Comparison of ENCODE assay signal across 19 cellular contexts in the genomic region with DNA sequence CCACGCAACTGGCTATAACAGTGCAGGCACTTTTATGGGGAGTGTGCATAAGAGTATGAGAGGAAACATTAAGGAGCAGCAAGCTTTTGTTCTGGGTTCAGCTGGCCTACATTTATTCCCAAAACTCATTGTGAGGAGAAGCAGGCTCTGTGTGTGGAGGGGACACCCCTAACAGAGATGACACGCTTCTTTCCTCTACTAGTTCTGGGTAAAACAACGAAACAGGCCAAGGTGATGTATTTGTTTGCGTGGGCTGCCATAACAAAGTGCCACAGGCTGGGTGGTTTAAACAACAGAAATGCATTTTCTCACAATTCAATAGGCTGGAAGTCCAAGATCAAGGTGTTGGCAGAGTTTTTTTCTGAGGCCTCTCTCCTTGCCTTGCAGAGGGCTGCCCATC.
A peak's percentile ranks its signal among the peaks of the same experiment; 100 is the strongest.
DNase-seq lines count a peak whose midpoint lies in the region; ATAC-seq and TF ChIP-seq lines count a peak whose summit lies in the region.
"Had no signal": no experiment of that assay in that cellular context is flagged by ENCODE, and none has a peak within 500 bp of the region (broad histone marks: within the 10 kb centered on the region; RNA-seq: fewer than 3 reads in every experiment).

No MANE protein-coding gene starts in this region.

- H3K56ac ChIP-seq in mesendoderm (ENCODE audit: low read length) = peak overlapping the region; percentile 49

- H3K23ac ChIP-seq in mesendoderm (ENCODE audit: low read length) = no peak overlapping the region

- H3K27me3 ChIP-seq in mesendoderm (ENCODE audit: insufficient read depth, low read length, poor library complexity) (no peaks in the 10 kb centered on the region), SK-N-SH (ENCODE audit: insufficient read depth) (no peaks in the 10 kb centered on the region)
- H3K27me3 ChIP-seq: BE2C had no signal

- H3K4ac ChIP-seq in mesendoderm (ENCODE audit: low read depth, low read length) = no peak overlapping the region

- no peaks in the 10 kb centered on the region for H3K79me2 ChIP-seq in mesendoderm (ENCODE audit: control insufficient read depth, insufficient read depth, low read length)
- no peaks in the 10 kb centered on the region for H3K79me2 ChIP-seq in SK-N-SH (ENCODE audit: insufficient read depth)

- H2BK5ac ChIP-seq in mesendoderm (ENCODE audit: low read length) = no peak overlapping the region

- peak; percentile 57 for ATAC-seq in activated naive CD8-positive, alpha-beta T cell treated with anti-CD3 and anti-CD28 coated beads, Interleukin-2, amount 50 U/mL, for 24 hours
- ATAC-seq: GM12878, HepG2 had no signal

- no peaks in the 10 kb centered on the region for H3F3A ChIP-seq in SK-N-SH (replicated peaks; ENCODE audit: insufficient read depth)

- no CpG with 5 or more reads among the region's 4 CpGs for WGBS in mesendoderm (ENCODE audit: extremely low coverage, insufficient coverage, low lambda C conversion rate)
- 18% methylated on average over 4 of the region's 4 CpGs for WGBS in SK-N-SH (ENCODE audit: low lambda C conversion rate)

- no peaks in the 10 kb centered on the region for H3K4me1 ChIP-seq in mesendoderm (ENCODE audit: control insufficient read depth, low read depth, low read length)
- H3K4me1 ChIP-seq in SK-N-SH (ENCODE audit: control insufficient read depth in 1 of 2, insufficient read depth in 2 of 2, low read depth in 1 of 2, low read length in 1 of 2) = no peaks in the 10 kb centered on the region; a peak in 1 of 4 replicates
- H3K4me1 ChIP-seq: BE2C had no signal

- no peak overlapping the region for H3K27ac Mint-ChIP-seq in activated CD4-positive, alpha-beta memory T cell treated with anti-CD3 and anti-CD28 coated beads for 36 hours
- no peak overlapping the region for H3K27ac Mint-ChIP-seq in activated CD4-positive, alpha-beta memory T cell treated with anti-CD3 and anti-CD28 coated beads, Interleukin-2, amount 10 ng/mL, durations not matched to agents 7 days and 5 days
- H3K27ac Mint-ChIP-seq in activated naive CD8-positive, alpha-beta T cell treated with anti-CD3 and anti-CD28 coated beads, Interleukin-2, amount 50 U/mL, for 24 hours = no peak overlapping the region
- H3K27ac Mint-ChIP-seq in activated naive CD8-positive, alpha-beta T cell treated with anti-CD3 and anti-CD28 coated beads for 36 hours = no peak overlapping the region
- H3K27ac Mint-ChIP-seq: H9 had no signal

- no peaks in the 10 kb centered on the region for H4K20me1 ChIP-seq in SK-N-SH (ENCODE audit: insufficient read depth)

- peak; percentile 19 for DNase-seq in activated CD4-positive, alpha-beta memory T cell treated with anti-CD3 and anti-CD28 coated beads for 36 hours
- no peak for DNase-seq in activated CD4-positive, alpha-beta memory T cell treated with anti-CD3 and anti-CD28 coated beads, Interleukin-2, amount 10 ng/mL, durations not matched to agents 7 days and 5 days
- DNase-seq in activated naive CD8-positive, alpha-beta T cell treated with anti-CD3 and anti-CD28 coated beads, Interleukin-2, amount 50 U/mL, for 24 hours = no peak
- no peak for DNase-seq in activated naive CD8-positive, alpha-beta T cell treated with anti-CD3 and anti-CD28 coated beads for 36 hours
- DNase-seq in mesendoderm (no peak), SK-N-SH (no peak)
- DNase-seq: ACHN; BE2C; C1 segment of cervical spinal cord; CD4-positive, CD25-positive, alpha-beta regulatory T cell; CD8-positive, alpha-beta memory T cell; COR-L47; DMS 273 treated with DMSO at 0.1 percent for 48 hours; DMS53; DND-41; EL; H9 had no signal

- H3K36me3 Mint-ChIP-seq in activated CD4-positive, alpha-beta memory T cell treated with anti-CD3 and anti-CD28 coated beads for 36 hours = peaks cover 28% of the 10 kb centered on the region
- peaks cover 3% of the 10 kb centered on the region for H3K36me3 Mint-ChIP-seq in activated CD4-positive, alpha-beta memory T cell treated with anti-CD3 and anti-CD28 coated beads, Interleukin-2, amount 10 ng/mL, durations not matched to agents 7 days and 5 days (ENCODE audit: low read depth)
- peaks cover 35% of the 10 kb centered on the region for H3K36me3 Mint-ChIP-seq in activated naive CD8-positive, alpha-beta T cell treated with anti-CD3 and anti-CD28 coated beads, Interleukin-2, amount 50 U/mL, for 24 hours (ENCODE audit: low read depth)
- H3K36me3 Mint-ChIP-seq in activated naive CD8-positive, alpha-beta T cell treated with anti-CD3 and anti-CD28 coated beads for 36 hours = peaks cover 17% of the 10 kb centered on the region
- H3K36me3 Mint-ChIP-seq: CD8-positive, alpha-beta memory T cell had no signal

- no peak overlapping the region for H4K8ac ChIP-seq in mesendoderm (ENCODE audit: low read depth, low read length)

- H3K27me3 Mint-ChIP-seq in activated CD4-positive, alpha-beta memory T cell treated with anti-CD3 and anti-CD28 coated beads for 36 hours = no peaks in the 10 kb centered on the region
- no peaks in the 10 kb centered on the region for H3K27me3 Mint-ChIP-seq in activated CD4-positive, alpha-beta memory T cell treated with anti-CD3 and anti-CD28 coated beads, Interleukin-2, amount 10 ng/mL, durations not matched to agents 7 days and 5 days
- no peaks in the 10 kb centered on the region for H3K27me3 Mint-ChIP-seq in activated naive CD8-positive, alpha-beta T cell treated with anti-CD3 and anti-CD28 coated beads, Interleukin-2, amount 50 U/mL, for 24 hours
- H3K27me3 Mint-ChIP-seq in activated naive CD8-positive, alpha-beta T cell treated with anti-CD3 and anti-CD28 coated beads for 36 hours = no peaks in the 10 kb centered on the region
- H3K27me3 Mint-ChIP-seq: CD4-positive, CD25-positive, alpha-beta regulatory T cell had no signal

- no peak overlapping the region for H2AK5ac ChIP-seq in mesendoderm (ENCODE audit: low read length)

- H3K4me3 ChIP-seq in mesendoderm (ENCODE audit: low read length) = no peak overlapping the region
- H3K4me3 ChIP-seq in SK-N-SH (ENCODE audit: low read depth in 2 of 2, low read length in 1 of 2) = no peak overlapping the region
- H3K4me3 ChIP-seq: GM12878 had no signal

- H3K79me1 ChIP-seq in mesendoderm (ENCODE audit: low read length) = no peaks in the 10 kb centered on the region

- no peak overlapping the region for H2AFZ ChIP-seq in SK-N-SH (ENCODE audit: low read depth)

- H3K4me3 Mint-ChIP-seq in activated CD4-positive, alpha-beta memory T cell treated with anti-CD3 and anti-CD28 coated beads for 36 hours = no peak overlapping the region
- H3K4me3 Mint-ChIP-seq in activated CD4-positive, alpha-beta memory T cell treated with anti-CD3 and anti-CD28 coated beads, Interleukin-2, amount 10 ng/mL, durations not matched to agents 7 days and 5 days = no peak overlapping the region
- H3K4me3 Mint-ChIP-seq in activated naive CD8-positive, alpha-beta T cell treated with anti-CD3 and anti-CD28 coated beads, Interleukin-2, amount 50 U/mL, for 24 hours = no peak overlapping the region
- H3K4me3 Mint-ChIP-seq in activated naive CD8-positive, alpha-beta T cell treated with anti-CD3 and anti-CD28 coated beads for 36 hours = no peak overlapping the region
- H3K4me3 Mint-ChIP-seq: CD4-positive, CD25-positive, alpha-beta regulatory T cell; CD8-positive, alpha-beta memory T cell; H9 had no signal

- H3K36me3 ChIP-seq in mesendoderm (ENCODE audit: control insufficient read depth, insufficient read depth, low read length) (no peaks in the 10 kb centered on the region), SK-N-SH (replicated peaks in 1 of 2; ENCODE audit: control insufficient read depth in 1 of 2, insufficient read depth in 2 of 2, low read length in 1 of 2) (no peaks in the 10 kb centered on the region)
- H3K36me3 ChIP-seq: BE2C had no signal

- H3K27ac ChIP-seq in mesendoderm (ENCODE audit: low read depth, low read length) (no peak overlapping the region), SK-N-SH (ENCODE audit: low read depth in 2 of 2, low read length in 1 of 2) (no peak overlapping the region)

- no peak overlapping the region for H4K5ac ChIP-seq in mesendoderm (ENCODE audit: low read length)

- intact Hi-C loops in activated CD4-positive, alpha-beta memory T cell treated with anti-CD3 and anti-CD28 coated beads for 36 hours (cut with micrococcal nuclease) = no loop called here

- no peaks in the 10 kb centered on the region for H3K9me3 ChIP-seq in SK-N-SH
- H3K9me3 ChIP-seq: BE2C had no signal

- H2BK120ac ChIP-seq in mesendoderm (ENCODE audit: low read depth, low read length) = no peak overlapping the region

- H3K9me2 ChIP-seq in SK-N-SH = no peaks in the 10 kb centered on the region

- peaks cover 4% of the 10 kb centered on the region for H3K9me3 Mint-ChIP-seq in activated CD4-positive, alpha-beta memory T cell treated with anti-CD3 and anti-CD28 coated beads for 36 hours
- peaks cover 5% of the 10 kb centered on the region for H3K9me3 Mint-ChIP-seq in activated CD4-positive, alpha-beta memory T cell treated with anti-CD3 and anti-CD28 coated beads, Interleukin-2, amount 10 ng/mL, durations not matched to agents 7 days and 5 days
- H3K9me3 Mint-ChIP-seq in activated naive CD8-positive, alpha-beta T cell treated with anti-CD3 and anti-CD28 coated beads, Interleukin-2, amount 50 U/mL, for 24 hours = peaks cover 23% of the 10 kb centered on the region
- H3K9me3 Mint-ChIP-seq in activated naive CD8-positive, alpha-beta T cell treated with anti-CD3 and anti-CD28 coated beads for 36 hours = peaks cover 6% of the 10 kb centered on the region

- POLR2A ChIA-PET in activated CD4-positive, alpha-beta memory T cell treated with anti-CD3 and anti-CD28 coated beads for 36 hours (lab: Charles Lee) = no interaction called here
- POLR2A ChIA-PET in activated CD4-positive, alpha-beta memory T cell treated with anti-CD3 and anti-CD28 coated beads, Interleukin-2, amount 10 ng/mL, durations not matched to agents 7 days and 5 days (lab: Charles Lee) = no interaction called here
- POLR2A ChIA-PET in SK-N-SH (lab: Yijun Ruan, JAX) = no interaction called here

- H3K4me2 ChIP-seq in mesendoderm (ENCODE audit: low read length) (no peak overlapping the region), SK-N-SH (no peak overlapping the region)

- peaks cover 23% of the 10 kb centered on the region for H3K4me1 Mint-ChIP-seq in activated CD4-positive, alpha-beta memory T cell treated with anti-CD3 and anti-CD28 coated beads for 36 hours (ENCODE audit: low read depth)
- H3K4me1 Mint-ChIP-seq in activated CD4-positive, alpha-beta memory T cell treated with anti-CD3 and anti-CD28 coated beads, Interleukin-2, amount 10 ng/mL, durations not matched to agents 7 days and 5 days = no peaks in the 10 kb centered on the region
- peaks cover 46% of the 10 kb centered on the region for H3K4me1 Mint-ChIP-seq in activated naive CD8-positive, alpha-beta T cell treated with anti-CD3 and anti-CD28 coated beads, Interleukin-2, amount 50 U/mL, for 24 hours
- peaks cover 13% of the 10 kb centered on the region for H3K4me1 Mint-ChIP-seq in activated naive CD8-positive, alpha-beta T cell treated with anti-CD3 and anti-CD28 coated beads for 36 hours
- H3K4me1 Mint-ChIP-seq: CD8-positive, alpha-beta memory T cell had no signal

- H3K18ac ChIP-seq in mesendoderm (ENCODE audit: low read length) = no peak overlapping the region

- TF ChIP-seq CTCF in SK-N-SH (IDR thresholded peaks at IDR 0.05) = no peak

- CTCF ChIA-PET in activated CD4-positive, alpha-beta memory T cell treated with anti-CD3 and anti-CD28 coated beads for 36 hours (lab: Charles Lee) = no interaction called here
- CTCF ChIA-PET in activated CD4-positive, alpha-beta memory T cell treated with anti-CD3 and anti-CD28 coated beads, Interleukin-2, amount 10 ng/mL, durations not matched to agents 7 days and 5 days (lab: Charles Lee) = no interaction called here
- CTCF ChIA-PET in SK-N-SH (lab: Yijun Ruan, JAX) = no interaction called here

- no peak overlapping the region for H2BK15ac ChIP-seq in mesendoderm (replicated peaks; ENCODE audit: low read depth)

- TF ChIP-seq EP300 in SK-N-SH (IDR thresholded peaks at IDR 0.05; ENCODE audit: borderline replicate concordance in 1 of 2, low read depth in 1 of 2, low read length in 1 of 2) = no peak

- TF ChIP-seq RAD21 in SK-N-SH (IDR thresholded peaks at IDR 0.05; ENCODE audit: low read length) = no peak

- H3K9ac ChIP-seq in mesendoderm (ENCODE audit: low read length) = no peak overlapping the region
- H3K9ac ChIP-seq in SK-N-SH = no peak overlapping the region
